Comparison of ENCODE assay signal across 10 cellular contexts in genomic region chr3:48708481-48708889, GRCh38. TPM values are rescaled to one million over a fixed set of nuclear protein-coding genes. Genes with fewer than 3 reads are reported as not detected.
DNase-seq lines count a peak whose midpoint lies in the region; ATAC-seq, FAIRE-seq and TF ChIP-seq lines count a peak whose summit lies in the region.
"Had no signal": no experiment of that assay in that cellular context is flagged by ENCODE, and none has a peak within 500 bp of the region (broad histone marks: within the 10 kb centered on the region; RNA-seq: fewer than 3 reads in every experiment).

No MANE protein-coding gene starts in this region.

- peak overlapping the region; percentile 32; the same call in 1 of the 2 replicates for H3K4me2 ChIP-seq in PC-3 (ENCODE audit: low read length)

- TF ChIP-seq CTCF in PC-3 (conservative IDR thresholded peaks at IDR 0.05; ENCODE audit: low read depth, low read length): no peak
- no peak for TF ChIP-seq CTCF in epithelial cell of esophagus (IDR thresholded peaks at IDR 0.05; ENCODE audit: insufficient read depth, low read depth, low read length, missing control alignments)
- no peak for TF ChIP-seq CTCF in osteocyte (IDR thresholded peaks at IDR 0.05)
- no peak for TF ChIP-seq CTCF in GM10266 (IDR thresholded peaks at IDR 0.05; ENCODE audit: control insufficient read depth, insufficient read depth, low read depth, missing control alignments)

- peaks cover 97% of the 10 kb centered on the region for H3K79me2 ChIP-seq in PC-3 (ENCODE audit: low read length)

- no peaks in the 10 kb centered on the region for H3K9me3 Mint-ChIP-seq in CD4-positive, alpha-beta memory T cell
- no peaks in the 10 kb centered on the region for H3K9me3 Mint-ChIP-seq in osteocyte (ENCODE audit: unreplicated experiment)

- DNase-seq in CD4-positive, alpha-beta memory T cell: no peak
- DNase-seq in PC-3: peak; percentile 35
- DNase-seq in epithelial cell of esophagus (ENCODE audit: low read depth): peak; percentile 88
- DNase-seq in osteocyte (ENCODE audit: extremely low spot score, unreplicated experiment): no peak
- no peak for DNase-seq in GM10266 (ENCODE audit: extremely low spot score)
- DNase-seq in HTR-8/SVneo (ENCODE audit: insufficient read length, low spot score): no peak
- no peak for DNase-seq in SKM-1 (lab: John Stamatoyannopoulos, UW; ENCODE audit: unreplicated experiment)
- DNase-seq in Ammon's horn (ENCODE audit: low spot score): no peak
- DNase-seq: NCI-H1436 treated with DMSO at 0.1 percent for 48 hours; stimulated activated CD4-positive, alpha-beta T cell treated with anti-CD3 and anti-CD28 coated beads, Interleukin-2, amount 100 ng/mL, for 48 hours had no signal

- peaks cover 23 to 54% of the 10 kb centered on the region in 2 donors for H3K36me3 Mint-ChIP-seq in CD4-positive, alpha-beta memory T cell
- H3K36me3 Mint-ChIP-seq in osteocyte (ENCODE audit: unreplicated experiment): peaks cover 24% of the 10 kb centered on the region

- H4K20me1 ChIP-seq in PC-3 (ENCODE audit: low read length): peaks cover 70% of the 10 kb centered on the region

- peak overlapping the region in 5 of 7 donors; percentile 31 to 80 (median 65) for H3K27ac Mint-ChIP-seq in CD4-positive, alpha-beta memory T cell
- H3K27ac Mint-ChIP-seq in osteocyte (ENCODE audit: unreplicated experiment): peak overlapping the region; percentile 60

- peaks cover 23% of the 10 kb centered on the region for H3K36me3 ChIP-seq in CD4-positive, alpha-beta memory T cell (ENCODE audit: insufficient read depth, low read length)
- peaks cover 56% of the 10 kb centered on the region for H3K36me3 ChIP-seq in PC-3 (ENCODE audit: low read depth, low read length)

- no peaks in the 10 kb centered on the region for H3K9me3 ChIP-seq in CD4-positive, alpha-beta memory T cell (ENCODE audit: control insufficient read depth in 1 of 2, low read length in 2 of 2)
- H3K9me3 ChIP-seq in PC-3 (ENCODE audit: low read length): no peaks in the 10 kb centered on the region

- CTCF ChIA-PET in CD4-positive, alpha-beta memory T cell (lab: Charles Lee; ENCODE audit: partially characterized antibody): interaction anchor here (0.6 to 2.0 kb wide), 2 partner anchors 8 to 1115 kb away, joined by 3 to 4 read pairs; partner anchors contain the start of gene IP6K2
- CTCF ChIA-PET in PC-3 (lab: Charles Lee): interaction anchor here (0.5 to 0.9 kb wide), 3 partner anchors 10 to 131 kb away, joined by 3 read pairs; no protein-coding TSS in a partner anchor

- no peaks in the 10 kb centered on the region for H3K27me3 Mint-ChIP-seq in CD4-positive, alpha-beta memory T cell
- H3K27me3 Mint-ChIP-seq in osteocyte (ENCODE audit: unreplicated experiment): no peaks in the 10 kb centered on the region

- H3K27ac ChIP-seq in CD4-positive, alpha-beta memory T cell (ENCODE audit: low read depth, low read length): no peak overlapping the region
- peak overlapping the region; percentile 55 for H3K27ac ChIP-seq in PC-3 (ENCODE audit: low read length)

- H3K4me1 ChIP-seq in CD4-positive, alpha-beta memory T cell (ENCODE audit: insufficient read depth, low read length): peaks cover 59% of the 10 kb centered on the region
- peaks cover 12% of the 10 kb centered on the region for H3K4me1 ChIP-seq in PC-3 (ENCODE audit: insufficient read depth, low read length)

- no peak for FAIRE-seq in HTR-8/SVneo (lab: Jason Lieb, UNC)

- no TSS peak for BruUV-seq in PC-3 (replicated peaks; lab: Mats Ljungman, UMichigan)

- no peaks in the 10 kb centered on the region for H3K9me2 ChIP-seq in PC-3 (replicated peaks; ENCODE audit: low read length)

- no peak overlapping the region for H3K4me3 ChIP-seq in CD4-positive, alpha-beta memory T cell (ENCODE audit: low read length in 2 of 2)
- H3K4me3 ChIP-seq in PC-3 (ENCODE audit: low read length) (no peak overlapping the region), epithelial cell of esophagus (ENCODE audit: low read length) (no peak overlapping the region)

- no peak overlapping the region for H2AFZ ChIP-seq in PC-3 (ENCODE audit: low read length)

- no peak overlapping the region for H3K9ac ChIP-seq in PC-3 (ENCODE audit: low read length)

- ATAC-seq in PC-3: peak; percentile 10

- POLR2A ChIA-PET in CD4-positive, alpha-beta memory T cell (lab: Charles Lee; ENCODE audit: partially characterized antibody): interaction anchor here (1.7 to 2.5 kb wide), 2 partner anchors 8 to 27 kb away, joined by 4 to 13 read pairs; partner anchors contain the start of gene IP6K2
- POLR2A ChIA-PET in PC-3 (lab: Charles Lee; ENCODE audit: unreplicated experiment): interaction anchor here (0.6 to 1.1 kb wide), 4 partner anchors 9 to 321 kb away, joined by 3 to 17 read pairs (median 4); partner anchors contain the start of gene IMPDH2

- intact Hi-C loops in CD4-positive, alpha-beta memory T cell (cut with micrococcal nuclease): no loop called here
- intact Hi-C loops in PC-3 (cut with micrococcal nuclease): no loop called here

- peak overlapping the region in 4 of 8 donors; percentile 29 to 47 (median 37) for H3K4me3 Mint-ChIP-seq in CD4-positive, alpha-beta memory T cell
- no peak overlapping the region for H3K4me3 Mint-ChIP-seq in osteocyte (ENCODE audit: unreplicated experiment)

- H3K4me1 Mint-ChIP-seq in CD4-positive, alpha-beta memory T cell: peaks cover 36 to 72% (median 44%) of the 10 kb centered on the region in 4 donors
- H3K4me1 Mint-ChIP-seq in osteocyte (ENCODE audit: unreplicated experiment): peaks cover 42% of the 10 kb centered on the region

- no peaks in the 10 kb centered on the region for H3K27me3 ChIP-seq in CD4-positive, alpha-beta memory T cell (ENCODE audit: insufficient read depth, low read length)
- H3K27me3 ChIP-seq in PC-3 (ENCODE audit: low read length): no peaks in the 10 kb centered on the region

- H3F3A ChIP-seq in PC-3 (ENCODE audit: low read length, unreplicated experiment): no peaks in the 10 kb centered on the region

RNA-seq across cellular contexts. Expression of gene IP6K2, which starts 8.5 kb away (rescaled TPM):
- 10 to 100 TPM; 84.5 to 91.8 TPM for total RNA-seq in CD4-positive, alpha-beta memory T cell
- polyA plus RNA-seq in CD4-positive, alpha-beta memory T cell: 10 to 100 TPM; 49.4 to 50.3 TPM
- total RNA-seq in PC-3 (2014; rRNA removed) (88.1 and 102 TPM in 2 replicates), osteocyte (101 and 104 TPM in 2 replicates)

RNA-seq across cellular contexts. Expression of gene NCKIPSD, which starts 22.8 kb away (rescaled TPM):
- total RNA-seq in CD4-positive, alpha-beta memory T cell: 10 to 100 TPM; 20.1 to 21.7 TPM
- polyA plus RNA-seq in CD4-positive, alpha-beta memory T cell: 10 to 100 TPM in 1 of 2 donors, 1 to 10 TPM in 1; 8.3 to 16.1 TPM
- 56.3 and 66.8 TPM in 2 replicates for total RNA-seq in PC-3 (2014; rRNA removed)
- total RNA-seq in osteocyte: 26.3 and 27.2 TPM in 2 replicates

RNA-seq across cellular contexts. Expression of gene CELSR3, which starts 45.8 kb away (rescaled TPM):
- 1 to 10 TPM; 3.3 to 3.5 TPM for total RNA-seq in CD4-positive, alpha-beta memory T cell
- under 1 TPM; 0.04 to 0.78 TPM for polyA plus RNA-seq in CD4-positive, alpha-beta memory T cell
- total RNA-seq in PC-3 (2014; rRNA removed): 0.92 and 1.1 TPM in 2 replicates
- total RNA-seq in osteocyte: 7.1 and 7.4 TPM in 2 replicates

Comparison
In these comparisons a context has a peak if more than half of its experiments do, and no peak if none do; other contexts are left out.
1. DNase-seq: peak in PC-3 (single experiment) and epithelial cell of esophagus (single experiment); none in CD4-positive, alpha-beta memory T cell (0 of 5), osteocyte (single experiment), GM10266 (single experiment), HTR-8/SVneo (single experiment), SKM-1 (single experiment) and Ammon's horn (single experiment).